8 cellular contexts compared by ENCODE assay signal in the genomic region with DNA sequence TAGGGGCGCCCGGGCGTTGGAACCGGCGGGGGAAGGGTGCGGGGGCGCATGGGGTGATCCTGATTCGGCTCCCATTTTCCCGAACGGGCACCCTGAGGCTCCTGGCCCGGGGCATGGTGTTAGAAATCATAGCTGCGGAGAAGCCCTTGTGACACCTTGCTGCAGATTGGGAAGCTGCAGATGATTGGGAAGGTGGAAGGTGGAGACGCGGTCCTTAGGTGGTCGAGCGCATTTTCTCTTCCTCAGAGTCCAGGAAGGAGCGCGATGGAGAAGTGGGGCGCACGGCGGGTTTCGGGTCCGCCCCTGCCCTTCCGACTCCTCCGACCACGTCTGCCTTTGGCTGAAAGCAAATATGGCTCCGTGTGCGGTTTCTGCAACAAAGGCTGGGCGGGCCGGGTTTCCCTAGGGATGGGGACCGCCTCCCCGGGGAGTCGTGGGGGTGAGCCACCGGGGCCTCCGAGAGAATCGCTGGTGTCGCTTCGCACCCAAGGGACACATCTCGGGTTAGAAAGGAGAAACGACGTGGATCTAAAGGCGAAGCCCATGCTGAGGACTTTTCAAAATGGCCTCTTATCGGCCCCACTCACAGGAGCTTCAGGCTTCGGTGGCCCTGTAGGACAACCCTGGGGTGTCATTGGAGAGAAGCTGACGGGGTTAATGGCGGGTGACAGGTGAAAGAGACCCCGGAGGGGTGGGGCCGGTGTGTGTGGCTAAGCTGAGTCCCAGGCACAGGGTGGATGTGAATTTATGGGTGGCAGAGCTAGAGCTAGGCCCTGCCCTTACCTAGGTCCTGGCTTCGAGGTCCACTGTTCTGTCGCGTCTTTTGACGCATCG. TPM values are rescaled to one million over a fixed set of nuclear protein-coding genes. Genes with fewer than 3 reads are reported as not detected.
DNase-seq lines count a peak whose midpoint lies in the region; ATAC-seq and TF ChIP-seq lines count a peak whose summit lies in the region.

No MANE protein-coding gene starts in this region.

- no peaks in the 10 kb centered on the region for H3K9me3 Mint-ChIP-seq in osteocyte (ENCODE audit: unreplicated experiment)

- H3K4me3 Mint-ChIP-seq in osteocyte (ENCODE audit: unreplicated experiment), result peak overlapping the region; percentile 92

- H3K27ac Mint-ChIP-seq in osteocyte (ENCODE audit: unreplicated experiment), result peak overlapping the region; percentile 99

- peaks cover 75% of the 10 kb centered on the region for H3K4me1 Mint-ChIP-seq in osteocyte (ENCODE audit: unreplicated experiment)

- no peaks in the 10 kb centered on the region for H3K27me3 Mint-ChIP-seq in osteocyte (ENCODE audit: unreplicated experiment)

- ATAC-seq in HG03045 (IDR thresholded peaks at IDR 0.05; ENCODE audit: unreplicated experiment), result peak; percentile 33
- no peak for ATAC-seq in GM18861 (IDR thresholded peaks at IDR 0.05; ENCODE audit: unreplicated experiment)

- DNase-seq in NCI-H2029 (lab: John Stamatoyannopoulos, UW) (peak; percentile 26), NCI-H2029 treated with DMSO at 0.1 percent for 48 hours (lab: John Stamatoyannopoulos, UW) (no peak), NOMO-1 (lab: John Stamatoyannopoulos, UW; ENCODE audit: unreplicated experiment in 2 of 2) (peak; percentile 40 to 52), glomerular visceral epithelial cell (ENCODE audit: extremely low spot score) (peak; percentile 32), osteocyte (ENCODE audit: extremely low spot score, unreplicated experiment) (peak; percentile 83)
- peak; percentile 79 for DNase-seq in activated effector memory CD4-positive, alpha-beta T cell treated with anti-CD3 and anti-CD28 coated beads, Interleukin-2, amount 50 U/mL, for 16 hours

- H3K36me3 Mint-ChIP-seq in osteocyte (ENCODE audit: unreplicated experiment), result peaks cover 33% of the 10 kb centered on the region

- TF ChIP-seq CTCF in osteocyte (IDR thresholded peaks at IDR 0.05), result no peak

RNA-seq across cellular contexts. Expression of a gene that starts 0.7 kb away (rescaled TPM):
- total RNA-seq in osteocyte, result 2,993 and 3,020 TPM in 2 replicates

RNA-seq across cellular contexts. Expression of a gene that starts 18.0 kb away (rescaled TPM):
- total RNA-seq in osteocyte, result 0.81 and 2.0 TPM in 2 replicates

RNA-seq across cellular contexts. Expression of a gene that starts 50.8 kb away (rescaled TPM):
- 44.2 and 49.2 TPM in 2 replicates for total RNA-seq in osteocyte
